Comparison of ENCODE assay signal across 13 cellular contexts in genomic region chr11:123494195-123495050, GRCh38.
A peak's percentile ranks its signal among the peaks of the same experiment; 100 is the strongest.
DNase-seq lines count a peak whose midpoint lies in the region; ATAC-seq and TF ChIP-seq lines count a peak whose summit lies in the region.
"Had no signal": no experiment of that assay in that cellular context is flagged by ENCODE, and none has a peak within 500 bp of the region (broad histone marks: within the 10 kb centered on the region; RNA-seq: fewer than 3 reads in every experiment).

No MANE protein-coding gene starts in this region.

- H3K27ac Mint-ChIP-seq in chondrocyte (ENCODE audit: unreplicated experiment) (peak overlapping the region; percentile 4), Calu3 (ENCODE audit: unreplicated experiment) (no peak overlapping the region)

- TF ChIP-seq CTCF in DND-41 (IDR thresholded peaks at IDR 0.05; ENCODE audit: borderline replicate concordance, extremely low read depth, low read length, poor library complexity, severe bottlenecking) (no peak), chondrocyte (IDR thresholded peaks at IDR 0.05) (no peak), Calu3 (IDR thresholded peaks at IDR 0.05; ENCODE audit: unreplicated experiment) (no peak), PC-3 (conservative IDR thresholded peaks at IDR 0.05; ENCODE audit: low read depth, low read length) (no peak)

- POLR2A ChIA-PET in PC-3 (lab: Charles Lee; ENCODE audit: unreplicated experiment), result no interaction called here

- H3K36me3 ChIP-seq in DND-41 (ENCODE audit: insufficient read depth, low read length), result no peaks in the 10 kb centered on the region
- no peaks in the 10 kb centered on the region for H3K36me3 ChIP-seq in HUES64 (ENCODE audit: insufficient read depth, low read length)
- H3K36me3 ChIP-seq in mesodermal cell (ENCODE audit: control insufficient read depth, insufficient read depth, low read length), result no peaks in the 10 kb centered on the region
- H3K36me3 ChIP-seq in PC-3 (ENCODE audit: low read depth, low read length), result no peaks in the 10 kb centered on the region; the same call in 1 of the 2 replicates

- no TSS peak for BruUV-seq in Calu3 (replicated peaks; lab: Mats Ljungman, UMichigan)
- no TSS peak for BruUV-seq in PC-3 (replicated peaks; lab: Mats Ljungman, UMichigan)

- no peaks in the 10 kb centered on the region for H3K79me2 ChIP-seq in DND-41 (ENCODE audit: insufficient read depth, low read length)
- peaks cover 20% of the 10 kb centered on the region for H3K79me2 ChIP-seq in PC-3 (ENCODE audit: low read length)

- DNase-seq in DND-41 (no peak), chondrocyte (ENCODE audit: low spot score) (no peak), Calu3 (no peak), PC-3 (no peak)
- no peak for DNase-seq in stimulated activated CD8-positive, alpha-beta memory T cell treated with anti-CD3 and anti-CD28 coated beads, Interleukin-4, amount 100 ng/mL, for 48 hours
- DNase-seq in stimulated activated naive CD4-positive, alpha-beta T cell treated with Interleukin-2 at 50 U/mL for 16 hours (lab: John Stamatoyannopoulos, UW), result no peak
- DNase-seq: activated T-cell treated with anti-CD3 and anti-CD28 coated beads for 4 hours, NCI-H1048, NCI-H526 treated with DMSO at 0.1 percent for 48 hours, right cardiac atrium, SIG-M5 had no signal

- H3K4me3 Mint-ChIP-seq in chondrocyte (ENCODE audit: unreplicated experiment), result no peak overlapping the region
- H3K4me3 Mint-ChIP-seq in Calu3 (ENCODE audit: low read depth, unreplicated experiment), result no peak overlapping the region

- H3K9ac ChIP-seq in DND-41 (ENCODE audit: low read depth, low read length), result no peak overlapping the region
- H3K9ac ChIP-seq in HUES64 (ENCODE audit: low read depth, low read length), result peak overlapping the region; percentile 37; the same call in 1 of the 2 replicates
- H3K9ac ChIP-seq in PC-3 (ENCODE audit: low read length), result no peak overlapping the region

- intact Hi-C loops in Calu3 (cut with micrococcal nuclease; ENCODE audit: unreplicated experiment), result no loop called here
- intact Hi-C loops in PC-3 (cut with micrococcal nuclease), result no loop called here

- WGBS in HUES64, result 42% methylated on average over 6 of the region's 6 CpGs
- WGBS in mesodermal cell (ENCODE audit: insufficient coverage in 2 of 2), 2 experiments, result 48 to 76% methylated on average over 2 to 5 of the region's 6 CpGs

- no peak overlapping the region for H3K4me2 ChIP-seq in DND-41 (ENCODE audit: insufficient read depth, low read length)
- H3K4me2 ChIP-seq in PC-3 (ENCODE audit: low read length), result no peak overlapping the region

- H3K4me3 ChIP-seq in DND-41 (ENCODE audit: low read depth in 1 of 2, low read length in 2 of 2) (no peak overlapping the region), HUES64 (ENCODE audit: low read length) (peak overlapping the region; percentile 3; the same call in 1 of the 2 replicates), mesodermal cell (ENCODE audit: extremely low read depth, insufficient read depth, low read length, poor library complexity, severe bottlenecking) (no peak overlapping the region), PC-3 (ENCODE audit: low read length) (no peak overlapping the region)

- H2AFZ ChIP-seq in DND-41 (ENCODE audit: low read depth, low read length) (no peak overlapping the region), PC-3 (ENCODE audit: low read length) (no peak overlapping the region)

- H3K27me3 Mint-ChIP-seq in chondrocyte (ENCODE audit: low read depth) (no peaks in the 10 kb centered on the region), Calu3 (ENCODE audit: unreplicated experiment) (peaks cover 54% of the 10 kb centered on the region)

- H3K36me3 Mint-ChIP-seq in chondrocyte (ENCODE audit: low read depth) (no peaks in the 10 kb centered on the region), Calu3 (ENCODE audit: insufficient read depth, unreplicated experiment) (no peaks in the 10 kb centered on the region)

- H3K27me3 ChIP-seq in DND-41 (ENCODE audit: insufficient read depth, low read length, poor library complexity), result no peaks in the 10 kb centered on the region
- H3K27me3 ChIP-seq in HUES64 (ENCODE audit: insufficient read depth, low read length), result no peaks in the 10 kb centered on the region
- no peaks in the 10 kb centered on the region for H3K27me3 ChIP-seq in PC-3 (ENCODE audit: low read length)

- H3K4me1 Mint-ChIP-seq in chondrocyte (ENCODE audit: low read depth) (peaks cover 25% of the 10 kb centered on the region), Calu3 (ENCODE audit: low read depth, unreplicated experiment) (no peaks in the 10 kb centered on the region)

- H3K9me3 Mint-ChIP-seq in chondrocyte (ENCODE audit: low read depth) (no peaks in the 10 kb centered on the region), Calu3 (ENCODE audit: low read depth, unreplicated experiment) (no peaks in the 10 kb centered on the region)

- peak; percentile 17; the same call in 1 of the 3 replicates for ATAC-seq in DND-41 (ENCODE audit: insufficient read depth, low read depth)
- ATAC-seq in PC-3, result no peak
- ATAC-seq: right cardiac atrium had no signal

- no peaks in the 10 kb centered on the region for H3K4me1 ChIP-seq in DND-41 (ENCODE audit: insufficient read depth, low read length)
- peaks cover 45% of the 10 kb centered on the region for H3K4me1 ChIP-seq in HUES64 (ENCODE audit: insufficient read depth, low read length)
- H3K4me1 ChIP-seq in mesodermal cell (ENCODE audit: control insufficient read depth, insufficient read depth, low read length, poor library complexity, severe bottlenecking), result peaks cover 20% of the 10 kb centered on the region
- peaks cover 11% of the 10 kb centered on the region for H3K4me1 ChIP-seq in PC-3 (ENCODE audit: insufficient read depth, low read length)

- H3K9me3 ChIP-seq in DND-41 (ENCODE audit: insufficient read depth, low read length, severe bottlenecking), result no peaks in the 10 kb centered on the region
- no peaks in the 10 kb centered on the region for H3K9me3 ChIP-seq in HUES64 (ENCODE audit: insufficient read depth, low read depth, low read length)
- H3K9me3 ChIP-seq in mesodermal cell (ENCODE audit: control insufficient read depth, low read length), result no peaks in the 10 kb centered on the region
- H3K9me3 ChIP-seq in PC-3 (ENCODE audit: low read length), result no peaks in the 10 kb centered on the region

- CTCF ChIA-PET in Calu3 (lab: Charles Lee) (interaction anchor here (0.7 kb wide), 1 partner anchor 781 kb away, joined by 4 read pairs; no protein-coding TSS in a partner anchor), PC-3 (lab: Charles Lee) (interaction anchor here (1.2 kb wide), 1 partner anchor 87 kb away, joined by 5 read pairs; no protein-coding TSS in a partner anchor)

- peaks cover 15% of the 10 kb centered on the region; the same call in 1 of the 2 replicates for H4K20me1 ChIP-seq in DND-41 (ENCODE audit: insufficient read depth, low read length)
- peaks cover 10% of the 10 kb centered on the region; the same call in 1 of the 2 replicates for H4K20me1 ChIP-seq in PC-3 (ENCODE audit: low read length)

- no peaks in the 10 kb centered on the region for H3K9me2 ChIP-seq in PC-3 (replicated peaks; ENCODE audit: low read length)

- no peak overlapping the region for H3K27ac ChIP-seq in DND-41 (ENCODE audit: low read length)
- H3K27ac ChIP-seq in HUES64 (ENCODE audit: low read depth, low read length), result peak overlapping the region; percentile 79
- H3K27ac ChIP-seq in mesodermal cell (ENCODE audit: low read depth, low read length, severe bottlenecking), result peak overlapping the region; percentile 67
- H3K27ac ChIP-seq in PC-3 (ENCODE audit: low read length), result no peak overlapping the region

- H3F3A ChIP-seq in PC-3 (ENCODE audit: low read length, unreplicated experiment), result no peaks in the 10 kb centered on the region

Comparison
In these comparisons a context has a peak if more than half of its experiments do, and no peak if none do; other contexts are left out.
1. H3K27ac ChIP-seq: peak in HUES64 (single experiment) and mesodermal cell (single experiment); none in DND-41 (single experiment) and PC-3 (single experiment).